1 cellular context compared by ENCODE assay signal in genomic region chr14:59406454-59407245, GRCh38.
TF ChIP-seq lines count a peak whose summit lies in the region.

No MANE protein-coding gene starts in this region.

TF ChIP-seq in K562, 482 proteins besides CTCF, POLR2A, EP300 and RAD21 (continued from another document):
- TF ChIP-seq ATF6 (CRISPR knock-in tag; IDR thresholded peaks at IDR 0.05), result no peak
- peak; percentile 42; the same call in 1 of the 2 replicates for TF ChIP-seq ARID1B (IDR thresholded peaks at IDR 0.05)
- TF ChIP-seq HINFP (tag; conservative IDR thresholded peaks at IDR 0.05; ENCODE audit: low read depth), result no peak
- no peak for TF ChIP-seq POLR3A (IDR thresholded peaks at IDR 0.05; ENCODE audit: borderline replicate concordance, extremely low read depth, insufficient read depth, insufficient read length)
- TF ChIP-seq ATF3 (IDR thresholded peaks at IDR 0.05), result no peak
- no peak for TF ChIP-seq ATF3 (CRISPR knock-in tag; conservative IDR thresholded peaks at IDR 0.05)
- peak; percentile 65 for TF ChIP-seq SOX6 (IDR thresholded peaks at IDR 0.05)
- TF ChIP-seq NCOA2 (IDR thresholded peaks at IDR 0.05; ENCODE audit: partially characterized antibody in 2 of 2), result no peak
- no peak for TF ChIP-seq CREM (IDR thresholded peaks at IDR 0.05; ENCODE audit: low read depth)
- TF ChIP-seq SIN3B (IDR thresholded peaks at IDR 0.05; ENCODE audit: low read depth), result no peak
- TF ChIP-seq VEZF1 (CRISPR knock-in tag; IDR thresholded peaks at IDR 0.05), result no peak
- peak; percentile 26 for TF ChIP-seq TCF3 (CRISPR knock-in tag; IDR thresholded peaks at IDR 0.05)
- peak; percentile 65 for TF ChIP-seq CBFA2T3 (IDR thresholded peaks at IDR 0.05)
- TF ChIP-seq ZNF444 (CRISPR knock-in tag; IDR thresholded peaks at IDR 0.05), result no peak
- no peak for TF ChIP-seq MEF2A (IDR thresholded peaks at IDR 0.05; ENCODE audit: control insufficient read depth, low read depth, low read length)
- TF ChIP-seq MAX (CRISPR knock-in tag; IDR thresholded peaks at IDR 0.05), result no peak
- TF ChIP-seq MLX (CRISPR knock-in tag; conservative IDR thresholded peaks at IDR 0.05), result no peak
- TF ChIP-seq ETS2 (tag; IDR thresholded peaks at IDR 0.05; ENCODE audit: borderline replicate concordance, poor library complexity, severe bottlenecking), result no peak
- TF ChIP-seq LCOR (CRISPR knock-in tag; IDR thresholded peaks at IDR 0.05), result no peak
- no peak for TF ChIP-seq ARID3A (IDR thresholded peaks at IDR 0.05; ENCODE audit: borderline replicate concordance, low read depth, low read length)
